ENCODE assay signal across 1 cellular context in the genomic region with DNA sequence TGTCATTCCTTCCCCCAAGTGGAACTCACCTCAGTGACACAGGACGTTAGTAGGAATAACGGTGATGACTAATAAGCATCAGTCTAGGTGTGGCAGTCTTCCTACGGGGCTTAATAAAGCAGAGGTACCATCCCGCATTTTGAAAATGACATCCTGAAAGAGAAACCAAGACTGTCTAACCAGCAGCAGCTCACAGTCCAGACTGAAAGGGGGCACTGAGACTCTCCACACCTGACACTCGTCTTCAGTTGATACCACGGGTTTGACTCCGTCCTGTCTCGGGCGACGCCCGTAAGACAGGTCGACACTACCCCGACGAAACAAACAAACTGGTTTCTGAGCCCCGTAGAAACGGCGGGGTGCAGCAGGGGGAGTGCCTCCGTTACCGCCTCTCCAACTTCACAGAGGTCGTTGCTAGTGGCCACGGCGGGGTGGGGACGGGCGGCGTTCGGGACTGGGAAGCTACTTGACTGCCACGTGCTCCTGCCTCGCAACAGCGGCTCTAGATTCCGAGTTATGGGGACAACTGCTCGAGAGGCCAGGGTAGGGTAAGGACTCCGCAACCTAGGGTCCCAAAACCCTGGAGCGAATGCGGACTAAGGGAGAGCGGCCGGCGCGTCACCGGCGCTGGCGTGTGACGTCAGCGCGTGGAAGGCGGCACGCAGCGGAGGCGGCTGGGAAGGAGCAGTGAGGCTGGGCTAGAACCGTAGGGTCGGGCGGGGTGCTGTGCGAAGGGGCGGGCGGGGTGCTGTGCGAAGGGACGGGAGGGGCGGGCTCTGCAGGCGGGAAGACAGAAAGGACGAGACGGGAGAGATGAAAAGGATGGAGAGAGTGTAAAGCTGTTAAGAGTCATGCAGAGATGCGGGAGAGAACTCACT.
TF ChIP-seq lines count a peak whose summit lies in the region.

A gene with protein sequence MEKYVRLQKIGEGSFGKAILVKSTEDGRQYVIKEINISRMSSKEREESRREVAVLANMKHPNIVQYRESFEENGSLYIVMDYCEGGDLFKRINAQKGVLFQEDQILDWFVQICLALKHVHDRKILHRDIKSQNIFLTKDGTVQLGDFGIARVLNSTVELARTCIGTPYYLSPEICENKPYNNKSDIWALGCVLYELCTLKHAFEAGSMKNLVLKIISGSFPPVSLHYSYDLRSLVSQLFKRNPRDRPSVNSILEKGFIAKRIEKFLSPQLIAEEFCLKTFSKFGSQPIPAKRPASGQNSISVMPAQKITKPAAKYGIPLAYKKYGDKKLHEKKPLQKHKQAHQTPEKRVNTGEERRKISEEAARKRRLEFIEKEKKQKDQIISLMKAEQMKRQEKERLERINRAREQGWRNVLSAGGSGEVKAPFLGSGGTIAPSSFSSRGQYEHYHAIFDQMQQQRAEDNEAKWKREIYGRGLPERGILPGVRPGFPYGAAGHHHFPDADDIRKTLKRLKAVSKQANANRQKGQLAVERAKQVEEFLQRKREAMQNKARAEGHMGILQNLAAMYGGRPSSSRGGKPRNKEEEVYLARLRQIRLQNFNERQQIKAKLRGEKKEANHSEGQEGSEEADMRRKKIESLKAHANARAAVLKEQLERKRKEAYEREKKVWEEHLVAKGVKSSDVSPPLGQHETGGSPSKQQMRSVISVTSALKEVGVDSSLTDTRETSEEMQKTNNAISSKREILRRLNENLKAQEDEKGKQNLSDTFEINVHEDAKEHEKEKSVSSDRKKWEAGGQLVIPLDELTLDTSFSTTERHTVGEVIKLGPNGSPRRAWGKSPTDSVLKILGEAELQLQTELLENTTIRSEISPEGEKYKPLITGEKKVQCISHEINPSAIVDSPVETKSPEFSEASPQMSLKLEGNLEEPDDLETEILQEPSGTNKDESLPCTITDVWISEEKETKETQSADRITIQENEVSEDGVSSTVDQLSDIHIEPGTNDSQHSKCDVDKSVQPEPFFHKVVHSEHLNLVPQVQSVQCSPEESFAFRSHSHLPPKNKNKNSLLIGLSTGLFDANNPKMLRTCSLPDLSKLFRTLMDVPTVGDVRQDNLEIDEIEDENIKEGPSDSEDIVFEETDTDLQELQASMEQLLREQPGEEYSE (N-terminal part only) (minus strand): TSS at position 593 of the 878 bp plus-strand sequence. CDS start 9,953 bp downstream, outside the sequence.

TF ChIP-seq in HEK293, 187 proteins besides CTCF, POLR2A, EP300 and RAD21 (continued from another document):
- TF ChIP-seq, protein P1, sequence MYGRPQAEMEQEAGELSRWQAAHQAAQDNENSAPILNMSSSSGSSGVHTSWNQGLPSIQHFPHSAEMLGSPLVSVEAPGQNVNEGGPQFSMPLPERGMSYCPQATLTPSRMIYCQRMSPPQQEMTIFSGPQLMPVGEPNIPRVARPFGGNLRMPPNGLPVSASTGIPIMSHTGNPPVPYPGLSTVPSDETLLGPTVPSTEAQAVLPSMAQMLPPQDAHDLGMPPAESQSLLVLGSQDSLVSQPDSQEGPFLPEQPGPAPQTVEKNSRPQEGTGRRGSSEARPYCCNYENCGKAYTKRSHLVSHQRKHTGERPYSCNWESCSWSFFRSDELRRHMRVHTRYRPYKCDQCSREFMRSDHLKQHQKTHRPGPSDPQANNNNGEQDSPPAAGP (tag by site-specific recombination; IDR thresholded peaks at IDR 0.05) = 0 out of 2 replicates have a peak, but pooled peaks have one; percentile 31
- TF ChIP-seq ZNF19 (tag by site-specific recombination; IDR thresholded peaks at IDR 0.05; ENCODE audit: low read depth) = no peak
- peak; percentile 93 for TF ChIP-seq ZBTB48 (tag by site-specific recombination; IDR thresholded peaks at IDR 0.05)
- TF ChIP-seq, protein P2, sequence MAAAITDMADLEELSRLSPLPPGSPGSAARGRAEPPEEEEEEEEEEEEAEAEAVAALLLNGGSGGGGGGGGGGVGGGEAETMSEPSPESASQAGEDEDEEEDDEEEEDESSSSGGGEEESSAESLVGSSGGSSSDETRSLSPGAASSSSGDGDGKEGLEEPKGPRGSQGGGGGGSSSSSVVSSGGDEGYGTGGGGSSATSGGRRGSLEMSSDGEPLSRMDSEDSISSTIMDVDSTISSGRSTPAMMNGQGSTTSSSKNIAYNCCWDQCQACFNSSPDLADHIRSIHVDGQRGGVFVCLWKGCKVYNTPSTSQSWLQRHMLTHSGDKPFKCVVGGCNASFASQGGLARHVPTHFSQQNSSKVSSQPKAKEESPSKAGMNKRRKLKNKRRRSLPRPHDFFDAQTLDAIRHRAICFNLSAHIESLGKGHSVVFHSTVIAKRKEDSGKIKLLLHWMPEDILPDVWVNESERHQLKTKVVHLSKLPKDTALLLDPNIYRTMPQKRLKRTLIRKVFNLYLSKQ (tag by site-specific recombination; IDR thresholded peaks at IDR 0.05; ENCODE audit: borderline replicate concordance) = no peak
- peak; percentile 22; the same call in 1 of the 2 replicates for TF ChIP-seq ZIC2 (tag by site-specific recombination; IDR thresholded peaks at IDR 0.05)
- no peak for TF ChIP-seq ZNF354C (tag by site-specific recombination; IDR thresholded peaks at IDR 0.05; ENCODE audit: borderline replicate concordance, low read depth)
- no peak for TF ChIP-seq ZNF121 (tag by site-specific recombination; IDR thresholded peaks at IDR 0.05)
- TF ChIP-seq ZNF544 (tag by site-specific recombination; IDR thresholded peaks at IDR 0.05) = no peak
- TF ChIP-seq, protein P3, sequence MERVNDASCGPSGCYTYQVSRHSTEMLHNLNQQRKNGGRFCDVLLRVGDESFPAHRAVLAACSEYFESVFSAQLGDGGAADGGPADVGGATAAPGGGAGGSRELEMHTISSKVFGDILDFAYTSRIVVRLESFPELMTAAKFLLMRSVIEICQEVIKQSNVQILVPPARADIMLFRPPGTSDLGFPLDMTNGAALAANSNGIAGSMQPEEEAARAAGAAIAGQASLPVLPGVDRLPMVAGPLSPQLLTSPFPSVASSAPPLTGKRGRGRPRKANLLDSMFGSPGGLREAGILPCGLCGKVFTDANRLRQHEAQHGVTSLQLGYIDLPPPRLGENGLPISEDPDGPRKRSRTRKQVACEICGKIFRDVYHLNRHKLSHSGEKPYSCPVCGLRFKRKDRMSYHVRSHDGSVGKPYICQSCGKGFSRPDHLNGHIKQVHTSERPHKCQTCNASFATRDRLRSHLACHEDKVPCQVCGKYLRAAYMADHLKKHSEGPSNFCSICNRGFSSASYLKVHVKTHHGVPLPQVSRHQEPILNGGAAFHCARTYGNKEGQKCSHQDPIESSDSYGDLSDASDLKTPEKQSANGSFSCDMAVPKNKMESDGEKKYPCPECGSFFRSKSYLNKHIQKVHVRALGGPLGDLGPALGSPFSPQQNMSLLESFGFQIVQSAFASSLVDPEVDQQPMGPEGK (tag by site-specific recombination; IDR thresholded peaks at IDR 0.05) = peak; percentile 62; the same call in 1 of the 2 replicates
- TF ChIP-seq, protein P4, sequence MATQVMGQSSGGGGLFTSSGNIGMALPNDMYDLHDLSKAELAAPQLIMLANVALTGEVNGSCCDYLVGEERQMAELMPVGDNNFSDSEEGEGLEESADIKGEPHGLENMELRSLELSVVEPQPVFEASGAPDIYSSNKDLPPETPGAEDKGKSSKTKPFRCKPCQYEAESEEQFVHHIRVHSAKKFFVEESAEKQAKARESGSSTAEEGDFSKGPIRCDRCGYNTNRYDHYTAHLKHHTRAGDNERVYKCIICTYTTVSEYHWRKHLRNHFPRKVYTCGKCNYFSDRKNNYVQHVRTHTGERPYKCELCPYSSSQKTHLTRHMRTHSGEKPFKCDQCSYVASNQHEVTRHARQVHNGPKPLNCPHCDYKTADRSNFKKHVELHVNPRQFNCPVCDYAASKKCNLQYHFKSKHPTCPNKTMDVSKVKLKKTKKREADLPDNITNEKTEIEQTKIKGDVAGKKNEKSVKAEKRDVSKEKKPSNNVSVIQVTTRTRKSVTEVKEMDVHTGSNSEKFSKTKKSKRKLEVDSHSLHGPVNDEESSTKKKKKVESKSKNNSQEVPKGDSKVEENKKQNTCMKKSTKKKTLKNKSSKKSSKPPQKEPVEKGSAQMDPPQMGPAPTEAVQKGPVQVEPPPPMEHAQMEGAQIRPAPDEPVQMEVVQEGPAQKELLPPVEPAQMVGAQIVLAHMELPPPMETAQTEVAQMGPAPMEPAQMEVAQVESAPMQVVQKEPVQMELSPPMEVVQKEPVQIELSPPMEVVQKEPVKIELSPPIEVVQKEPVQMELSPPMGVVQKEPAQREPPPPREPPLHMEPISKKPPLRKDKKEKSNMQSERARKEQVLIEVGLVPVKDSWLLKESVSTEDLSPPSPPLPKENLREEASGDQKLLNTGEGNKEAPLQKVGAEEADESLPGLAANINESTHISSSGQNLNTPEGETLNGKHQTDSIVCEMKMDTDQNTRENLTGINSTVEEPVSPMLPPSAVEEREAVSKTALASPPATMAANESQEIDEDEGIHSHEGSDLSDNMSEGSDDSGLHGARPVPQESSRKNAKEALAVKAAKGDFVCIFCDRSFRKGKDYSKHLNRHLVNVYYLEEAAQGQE (tag by site-specific recombination; IDR thresholded peaks at IDR 0.05) = no peak
- TF ChIP-seq ZNF24 (tag by site-specific recombination; IDR thresholded peaks at IDR 0.05) = no peak
- TF ChIP-seq ZNF335 (tag by site-specific recombination; conservative IDR thresholded peaks at IDR 0.05) = peak; percentile 83
- no peak for TF ChIP-seq ZNF211 (tag by site-specific recombination; IDR thresholded peaks at IDR 0.05; ENCODE audit: low read depth)
